In the genomic region with DNA sequence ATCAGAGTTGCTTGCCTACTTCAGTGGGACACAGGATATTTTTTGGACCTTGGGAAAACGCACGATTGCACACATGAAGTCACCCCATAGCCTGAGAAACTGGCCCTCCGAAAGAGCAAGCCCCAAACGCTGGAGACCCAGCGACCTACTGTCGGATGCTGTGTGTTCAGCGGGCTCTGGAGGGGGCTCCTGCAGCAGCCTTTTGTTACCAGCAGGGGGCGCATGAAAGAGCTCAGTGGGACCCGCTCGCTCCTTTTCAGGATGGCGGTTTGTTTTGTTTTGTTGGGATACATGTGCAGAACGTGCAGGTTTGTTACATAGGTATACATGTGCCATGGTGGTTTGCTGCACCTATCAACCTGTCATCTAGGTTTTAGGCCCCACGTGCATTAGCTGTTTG, we compare ENCODE assay signal across 12 cellular contexts. TPM values are rescaled to one million over a fixed set of nuclear protein-coding genes. Genes with fewer than 3 reads are reported as not detected.
A peak's percentile ranks its signal among the peaks of the same experiment; 100 is the strongest.
DNase-seq lines count a peak whose midpoint lies in the region; ATAC-seq and TF ChIP-seq lines count a peak whose summit lies in the region.
"Had no signal": no experiment of that assay in that cellular context is flagged by ENCODE, and none has a peak within 500 bp of the region (broad histone marks: within the 10 kb centered on the region; RNA-seq: fewer than 3 reads in every experiment).

No MANE protein-coding gene starts in this region.

- no peak for DNase-seq in AG04450 (ENCODE audit: low read depth, low spot score)
- DNase-seq in ELF-1 (ENCODE audit: low read depth, low spot score), result peak; percentile 50
- DNase-seq in RWPE2 (ENCODE audit: low spot score), result no peak
- no peak for DNase-seq in hepatocyte (ENCODE audit: low spot score)
- DNase-seq in NCI-H1048 (lab: John Stamatoyannopoulos, UW), result no peak
- DNase-seq in colonic mucosa, result no peak
- no peak for DNase-seq in SHP77 treated with DMSO at 0.1 percent for 48 hours (lab: John Stamatoyannopoulos, UW)
- DNase-seq in NCI-H2081 (lab: John Stamatoyannopoulos, UW), result no peak
- DNase-seq: amygdala, NCI-H345, psoas muscle had no signal

- H3K4me1 ChIP-seq in RWPE2 (ENCODE audit: insufficient read depth, poor library complexity, severe bottlenecking) (no peaks in the 10 kb centered on the region), hepatocyte (ENCODE audit: insufficient read depth) (no peaks in the 10 kb centered on the region), colonic mucosa (no peaks in the 10 kb centered on the region)
- H3K4me1 ChIP-seq: esophagus muscularis mucosa had no signal

- WGBS in hepatocyte (ENCODE audit: low lambda C conversion rate, missing lambda C conversion rate), result 84% methylated on average over 13 of the region's 13 CpGs

- intact Hi-C loops in colonic mucosa (cut with DNase I), result no loop called here

- H3K27ac ChIP-seq in AG04450 (ENCODE audit: low read depth, low read length) (no peak overlapping the region), RWPE2 (ENCODE audit: poor library complexity, severe bottlenecking) (no peak overlapping the region), hepatocyte (no peak overlapping the region), colonic mucosa (no peak overlapping the region)
- H3K27ac ChIP-seq: esophagus muscularis mucosa had no signal

- H3K36me3 ChIP-seq in RWPE2 (ENCODE audit: low read depth) (no peaks in the 10 kb centered on the region), hepatocyte (replicated peaks; ENCODE audit: insufficient read depth, low read depth) (no peaks in the 10 kb centered on the region), colonic mucosa (no peaks in the 10 kb centered on the region)

- H3K4me3 ChIP-seq in AG04450 (ENCODE audit: low read depth, low read length), result no peak overlapping the region
- H3K4me3 ChIP-seq in RWPE2 (ENCODE audit: severe bottlenecking), result no peak overlapping the region
- no peak overlapping the region for H3K4me3 ChIP-seq in hepatocyte
- no peak overlapping the region for H3K4me3 ChIP-seq in colonic mucosa
- H3K4me3 ChIP-seq: esophagus muscularis mucosa, psoas muscle had no signal

- H3K9ac ChIP-seq in colonic mucosa (ENCODE audit: low read depth in 2 of 2, low read length in 2 of 2), result no peak overlapping the region

- H3K9me2 ChIP-seq in hepatocyte (replicated peaks; ENCODE audit: insufficient read depth), result no peaks in the 10 kb centered on the region

- TF ChIP-seq CTCF in AG04450 (IDR thresholded peaks at IDR 0.05; ENCODE audit: low read depth, low read length) (peak; percentile 29; the same call in 1 of the 2 replicates), RWPE2 (IDR thresholded peaks at IDR 0.05; ENCODE audit: poor library complexity, severe bottlenecking) (peak; percentile 22), hepatocyte (IDR thresholded peaks at IDR 0.05; ENCODE audit: poor library complexity) (peak; percentile 16), colonic mucosa (IDR thresholded peaks at IDR 0.05) (no peak)

- ATAC-seq in RWPE2 (ENCODE audit: low read depth), result no peak
- ATAC-seq: psoas muscle had no signal

- H4K20me1 ChIP-seq in hepatocyte (ENCODE audit: insufficient read depth, poor library complexity, severe bottlenecking), result no peaks in the 10 kb centered on the region

- POLR2A ChIA-PET in AG04450 (lab: Yijun Ruan, JAX), result no interaction called here

- no peaks in the 10 kb centered on the region for H3K9me3 ChIP-seq in AG04450 (ENCODE audit: control insufficient read depth, insufficient read depth, low read length)
- no peaks in the 10 kb centered on the region for H3K9me3 ChIP-seq in RWPE2 (ENCODE audit: severe bottlenecking)
- no peaks in the 10 kb centered on the region for H3K9me3 ChIP-seq in hepatocyte (ENCODE audit: low read depth)
- no peaks in the 10 kb centered on the region for H3K9me3 ChIP-seq in colonic mucosa
- H3K9me3 ChIP-seq: esophagus muscularis mucosa, psoas muscle had no signal

- H3K4me2 ChIP-seq in hepatocyte, result no peak overlapping the region

- CTCF ChIA-PET in AG04450 (lab: Charles Lee), result interaction anchor here (1.0 to 20.9 kb wide), 5 partner anchors 9 to 1051 kb away, joined by 3 to 296 read pairs (median 4); no protein-coding TSS in a partner anchor

- no peaks in the 10 kb centered on the region for H3K27me3 ChIP-seq in AG04450 (ENCODE audit: control insufficient read depth, insufficient read depth, low read length)
- no peaks in the 10 kb centered on the region for H3K27me3 ChIP-seq in RWPE2 (ENCODE audit: insufficient read depth, poor library complexity, severe bottlenecking)
- H3K27me3 ChIP-seq in hepatocyte, result no peaks in the 10 kb centered on the region
- H3K27me3 ChIP-seq in colonic mucosa, result no peaks in the 10 kb centered on the region
- H3K27me3 ChIP-seq: esophagus muscularis mucosa had no signal

- no peak overlapping the region for H2AFZ ChIP-seq in hepatocyte

- H3K79me2 ChIP-seq in hepatocyte, result no peaks in the 10 kb centered on the region

RNA-seq across cellular contexts. Expression of a gene that starts 28.4 kb away (rescaled TPM):
- 0.31 and 0.66 TPM in 2 replicates for polyA plus RNA-seq in AG04450 (2011; rRNA removed)
- 0.83 and 1.6 TPM in 2 replicates for polyA minus RNA-seq in AG04450 (2011; rRNA and poly(A)+ RNA removed)
- 0.48 and 0.93 TPM in 2 replicates for total RNA-seq in hepatocyte
- polyA plus RNA-seq in hepatocyte, result 1.9 and 3.5 TPM in 2 replicates
- total RNA-seq in colonic mucosa, result 1 to 10 TPM; 1.3 to 1.7 TPM
